In the genomic region with DNA sequence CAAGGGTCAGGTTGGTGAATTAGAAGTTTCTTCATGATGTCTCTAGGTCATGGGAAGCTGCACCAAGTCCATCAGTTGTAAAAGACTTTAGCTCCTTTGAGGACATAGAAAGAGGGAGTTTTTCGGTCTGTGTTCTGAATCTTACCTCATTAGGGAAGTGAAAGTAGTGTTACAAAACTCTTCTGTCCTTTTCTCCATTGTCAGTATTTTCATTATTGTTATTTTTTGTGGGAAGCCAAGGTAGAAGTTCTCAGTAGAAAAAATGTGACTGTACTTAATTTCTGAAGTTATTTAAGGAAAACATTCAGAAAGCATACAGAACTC, we compare ENCODE assay signal across 14 cellular contexts. TPM values are rescaled to one million over a fixed set of nuclear protein-coding genes. Genes with fewer than 3 reads are reported as not detected.
DNase-seq lines count a peak whose midpoint lies in the region; ATAC-seq and TF ChIP-seq lines count a peak whose summit lies in the region.
"Had no signal": no experiment of that assay in that cellular context is flagged by ENCODE, and none has a peak within 500 bp of the region (broad histone marks: within the 10 kb centered on the region; RNA-seq: fewer than 3 reads in every experiment).

No MANE protein-coding gene starts in this region.

- peaks cover 17% of the 10 kb centered on the region for H3K36me3 Mint-ChIP-seq in stimulated activated naive CD8-positive, alpha-beta T cell treated with anti-CD3 and anti-CD28 coated beads, Interleukin-15, Interleukin-2, amounts not matched to agents 100 ng/mL and 50 ng/mL, for 24 hours (ENCODE audit: low read depth)
- H3K36me3 Mint-ChIP-seq in neural progenitor cell: peaks cover 4% of the 10 kb centered on the region

- H3K79me2 ChIP-seq in OCI-LY1 (ENCODE audit: insufficient read depth, low read length) (no peaks in the 10 kb centered on the region), neural progenitor cell (ENCODE audit: low read depth) (no peaks in the 10 kb centered on the region)

- H3K27ac ChIP-seq in OCI-LY1 (ENCODE audit: low read depth, low read length, poor library complexity, severe bottlenecking): peak overlapping the region; percentile 49
- H3K27ac ChIP-seq in ascending aorta: no peak overlapping the region
- no peak overlapping the region for H3K27ac ChIP-seq in neural progenitor cell
- H3K27ac ChIP-seq: C4-2B had no signal

- H3K27me3 ChIP-seq in OCI-LY1 (ENCODE audit: insufficient read depth, low read length) (no peaks in the 10 kb centered on the region), ascending aorta (no peaks in the 10 kb centered on the region), neural progenitor cell (no peaks in the 10 kb centered on the region)
- H3K27me3 ChIP-seq: dorsolateral prefrontal cortex had no signal

- H3K27me3 Mint-ChIP-seq in stimulated activated naive CD8-positive, alpha-beta T cell treated with anti-CD3 and anti-CD28 coated beads, Interleukin-15, Interleukin-2, amounts not matched to agents 100 ng/mL and 50 ng/mL, for 24 hours: no peaks in the 10 kb centered on the region
- H3K27me3 Mint-ChIP-seq in neural progenitor cell (ENCODE audit: insufficient read depth, low read depth): peaks cover 2% of the 10 kb centered on the region

- peak overlapping the region; percentile 10 for H3K27ac Mint-ChIP-seq in stimulated activated naive CD8-positive, alpha-beta T cell treated with anti-CD3 and anti-CD28 coated beads, Interleukin-15, Interleukin-2, amounts not matched to agents 100 ng/mL and 50 ng/mL, for 24 hours
- H3K27ac Mint-ChIP-seq in neural progenitor cell: no peak overlapping the region

- no peak for TF ChIP-seq CTCF in OCI-LY1 (IDR thresholded peaks at IDR 0.05; ENCODE audit: low read length)
- TF ChIP-seq CTCF in ascending aorta (IDR thresholded peaks at IDR 0.05): no peak
- TF ChIP-seq CTCF in neural progenitor cell (IDR thresholded peaks at IDR 0.05): no peak

- H3K9me2 ChIP-seq in OCI-LY1 (ENCODE audit: low read depth, low read length): no peaks in the 10 kb centered on the region

- H3K9ac ChIP-seq in OCI-LY1 (ENCODE audit: low read length) (no peak overlapping the region), neural progenitor cell (no peak overlapping the region)

- peaks cover 32% of the 10 kb centered on the region for H3K4me1 Mint-ChIP-seq in stimulated activated naive CD8-positive, alpha-beta T cell treated with anti-CD3 and anti-CD28 coated beads, Interleukin-15, Interleukin-2, amounts not matched to agents 100 ng/mL and 50 ng/mL, for 24 hours (ENCODE audit: low read depth)
- no peaks in the 10 kb centered on the region for H3K4me1 Mint-ChIP-seq in neural progenitor cell

- no peak for DNase-seq in stimulated activated naive CD8-positive, alpha-beta T cell treated with anti-CD3 and anti-CD28 coated beads, Interleukin-15, Interleukin-2, amounts not matched to agents 100 U/mL and 50 U/mL, for 24 hours
- DNase-seq in effector CD8-positive, alpha-beta T cell (lab: John Stamatoyannopoulos, UW): no peak
- DNase-seq in ascending aorta (ENCODE audit: low spot score in 2 of 2) (no peak), NCI-H2029 treated with DMSO at 0.1 percent for 48 hours (lab: John Stamatoyannopoulos, UW) (no peak), neural progenitor cell (ENCODE audit: low spot score) (no peak)
- DNase-seq: activated CD4-positive, alpha-beta T cell treated with anti-CD3 and anti-CD28 coated beads for 4 hours; dorsolateral prefrontal cortex; left colon; stimulated activated CD4-positive, alpha-beta T cell treated with anti-CD3 and anti-CD28 coated beads, Interleukin-2, amount 100 ng/mL, for 48 hours had no signal

- H4K20me1 ChIP-seq in OCI-LY1 (ENCODE audit: insufficient read depth, low read length): no peaks in the 10 kb centered on the region
- peaks cover 3% of the 10 kb centered on the region for H4K20me1 ChIP-seq in neural progenitor cell (ENCODE audit: low read depth)

- peaks cover 12% of the 10 kb centered on the region for H3K4me1 ChIP-seq in OCI-LY1 (ENCODE audit: insufficient read depth, low read length, severe bottlenecking)
- no peaks in the 10 kb centered on the region for H3K4me1 ChIP-seq in ascending aorta
- peaks cover 7% of the 10 kb centered on the region for H3K4me1 ChIP-seq in neural progenitor cell

- H3K9me3 Mint-ChIP-seq in stimulated activated naive CD8-positive, alpha-beta T cell treated with anti-CD3 and anti-CD28 coated beads, Interleukin-15, Interleukin-2, amounts not matched to agents 100 ng/mL and 50 ng/mL, for 24 hours: no peaks in the 10 kb centered on the region
- no peaks in the 10 kb centered on the region for H3K9me3 Mint-ChIP-seq in neural progenitor cell

- H3K4me2 ChIP-seq in OCI-LY1 (ENCODE audit: low read length) (no peak overlapping the region), neural progenitor cell (no peak overlapping the region)

- no peak overlapping the region for H3K4me3 ChIP-seq in OCI-LY1 (ENCODE audit: low read depth, low read length, poor library complexity, severe bottlenecking)
- H3K4me3 ChIP-seq in ascending aorta: no peak overlapping the region
- H3K4me3 ChIP-seq in neural progenitor cell: no peak overlapping the region
- H3K4me3 ChIP-seq: dorsolateral prefrontal cortex, HAP-1 had no signal

- peaks cover 6% of the 10 kb centered on the region; the same call in 1 of the 2 replicates for H3K36me3 ChIP-seq in OCI-LY1 (ENCODE audit: insufficient read depth, low read length)
- peaks cover 13 to 44% of the 10 kb centered on the region in 2 donors for H3K36me3 ChIP-seq in ascending aorta
- H3K36me3 ChIP-seq in neural progenitor cell: no peaks in the 10 kb centered on the region

- intact Hi-C loops in ascending aorta (cut with DNase I): no loop called here

- H2AFZ ChIP-seq in OCI-LY1 (ENCODE audit: low read length) (no peak overlapping the region), neural progenitor cell (replicated peaks) (no peak overlapping the region)

- H3K4me3 Mint-ChIP-seq in stimulated activated naive CD8-positive, alpha-beta T cell treated with anti-CD3 and anti-CD28 coated beads, Interleukin-15, Interleukin-2, amounts not matched to agents 100 ng/mL and 50 ng/mL, for 24 hours: no peak overlapping the region
- no peak overlapping the region for H3K4me3 Mint-ChIP-seq in neural progenitor cell

- ATAC-seq in stimulated activated naive CD8-positive, alpha-beta T cell treated with anti-CD3 and anti-CD28 coated beads, Interleukin-15, Interleukin-2, amounts not matched to agents 100 U/mL and 50 U/mL, for 24 hours: no peak
- peak; percentile 79 for ATAC-seq in HG02885 (IDR thresholded peaks at IDR 0.05; ENCODE audit: poor library complexity, unreplicated experiment)
- ATAC-seq: left colon had no signal

- H3F3A ChIP-seq in OCI-LY1 (ENCODE audit: insufficient read depth, low read length): no peaks in the 10 kb centered on the region
- H3F3A ChIP-seq in neural progenitor cell (ENCODE audit: low read depth): peaks cover 7% of the 10 kb centered on the region

- H3K9me3 ChIP-seq in OCI-LY1 (ENCODE audit: low read length) (no peaks in the 10 kb centered on the region), ascending aorta (no peaks in the 10 kb centered on the region), neural progenitor cell (ENCODE audit: low read depth) (no peaks in the 10 kb centered on the region)
- H3K9me3 ChIP-seq: HAP-1 had no signal

RNA-seq across cellular contexts. Expression of gene MAP3K3, which starts 24.2 kb away (rescaled TPM):
- total RNA-seq in ascending aorta: 75.6 TPM
- total RNA-seq in neural progenitor cell (ENCODE audit: low replicate concordance): 21.6 and 28.8 TPM in 2 replicates

RNA-seq across cellular contexts. Expression of gene TACO1, which starts 45.8 kb away (rescaled TPM):
- total RNA-seq in ascending aorta: 6.2 TPM
- 15.4 and 18.3 TPM in 2 replicates for total RNA-seq in neural progenitor cell (ENCODE audit: low replicate concordance)

RNA-seq across cellular contexts. Expression of gene LIMD2, which starts 53.5 kb away (rescaled TPM):
- total RNA-seq in ascending aorta (27.0 TPM), neural progenitor cell (ENCODE audit: low replicate concordance) (7.0 and 36.9 TPM in 2 replicates)
